In the genomic region with DNA sequence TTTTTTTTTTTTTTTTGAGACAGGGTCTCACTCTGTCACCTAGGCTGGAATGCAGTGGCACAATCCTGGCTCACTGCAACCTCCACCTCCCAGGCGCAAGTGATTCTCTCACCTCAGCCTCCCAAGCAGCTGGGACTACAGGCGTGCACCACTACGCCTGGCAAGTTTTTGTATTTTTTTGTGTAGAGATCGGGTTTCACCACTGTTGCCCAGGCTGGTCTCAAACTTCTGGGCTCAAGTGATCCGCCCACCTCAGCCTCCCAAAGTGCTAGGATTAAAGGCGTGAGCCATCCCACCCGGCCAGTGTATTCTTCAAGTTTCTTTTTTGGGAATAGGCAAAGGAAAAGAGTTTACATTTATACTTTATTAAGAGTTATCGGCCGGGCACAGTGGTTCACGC, we compare ENCODE assay signal across 8 cellular contexts. TPM values are rescaled to one million over a fixed set of nuclear protein-coding genes. Genes with fewer than 3 reads are reported as not detected.
"Had no signal": no experiment of that assay in that cellular context is flagged by ENCODE, and none has a peak within 500 bp of the region (broad histone marks: within the 10 kb centered on the region; RNA-seq: fewer than 3 reads in every experiment).

No MANE protein-coding gene starts in this region.

RNA-seq across cellular contexts. Expression of a gene that starts 50.0 kb away (rescaled TPM):
- total RNA-seq: activated naive CD4-positive, alpha-beta T cell treated with anti-CD3 and anti-CD28 coated beads for 36 hours; activated naive CD8-positive, alpha-beta T cell treated with anti-CD3 and anti-CD28 coated beads for 36 hours; activated T-helper 1 cell treated with anti-CD3 and anti-CD28 coated beads, Interleukin-12 subunit alpha, Interleukin-12 subunit beta, Interleukin-2, Interleukin-4 antibody, amounts not matched to agents 30 ng/mL and 10 ng/mL and 1 ng/mL, durations not matched to agents 14 hours and 24 hours and 36 hours; activated T-helper 2 cell treated with anti-CD3 and anti-CD28 coated beads, Interferon-gamma antibody, Interleukin-2, Interleukin-4, amounts not matched to agents 10 μg/mL and 5 μg/mL and 100 μg/mL, durations not matched to agents 14 hours and 24 hours and 36 hours; ascending aorta; astrocyte; bronchial epithelial cell; chondrocyte had no signal
